Comparison of ENCODE assay signal across 8 cellular contexts in the genomic region with DNA sequence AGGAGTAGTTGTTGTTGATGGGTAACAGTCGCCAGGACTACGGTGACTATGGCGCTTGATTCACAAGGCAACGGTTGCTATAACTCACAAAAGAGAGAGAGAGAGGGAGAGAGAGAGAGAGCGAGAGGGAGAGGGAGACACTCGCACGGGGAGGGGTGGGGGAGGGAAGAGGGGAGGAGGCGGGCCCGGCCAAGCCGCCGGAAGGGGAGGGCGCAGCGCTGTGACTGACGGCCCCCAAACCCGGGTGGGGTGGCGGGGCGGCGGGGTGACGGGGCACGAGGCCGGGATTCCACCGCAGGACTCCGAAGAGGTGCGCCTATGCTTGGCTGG. TPM values are rescaled to one million over a fixed set of nuclear protein-coding genes. Genes with fewer than 3 reads are reported as not detected.
DNase-seq lines count a peak whose midpoint lies in the region; ATAC-seq and TF ChIP-seq lines count a peak whose summit lies in the region.

TSS of gene RFX3 (minus strand) at position 166 of the 330 bp plus-strand sequence. CDS start 130,413 bp downstream, outside the sequence.

- H3K27me3 ChIP-seq in BE2C (no peaks in the 10 kb centered on the region), left lung (no peaks in the 10 kb centered on the region)

- H3K9me3 ChIP-seq in BE2C (no peaks in the 10 kb centered on the region), left lung (no peaks in the 10 kb centered on the region)

- POLR2A ChIA-PET in activated CD4-positive, alpha-beta T cell treated with anti-CD3 and anti-CD28 coated beads, Interleukin-2, amount 10 ng/mL, durations not matched to agents 7 days and 5 days (lab: Charles Lee), result no interaction called here

- peaks cover 4% of the 10 kb centered on the region; the same call in 1 of the 2 replicates for H3K4me1 ChIP-seq in BE2C
- peaks cover 10 to 39% of the 10 kb centered on the region in 2 donors for H3K4me1 ChIP-seq in left lung

- peak; percentile 92 for DNase-seq in BE2C
- DNase-seq in NCI-H526 treated with DMSO at 0.1 percent for 48 hours (lab: John Stamatoyannopoulos, UW), result peak; percentile 76
- peak; percentile 90 for DNase-seq in activated CD4-positive, alpha-beta T cell treated with anti-CD3 and anti-CD28 coated beads, Interleukin-2, amount 10 ng/mL, durations not matched to agents 7 days and 5 days
- peak; percentile 33 for DNase-seq in cortex of kidney (lab: John Stamatoyannopoulos, UW)
- peak; percentile 93 to 97 for DNase-seq in left lung
- peak; percentile 85 to 89 for DNase-seq in stimulated activated CD4-positive, alpha-beta T cell treated with anti-CD3 and anti-CD28 coated beads, Interleukin-2, amount 100 ng/mL, for 48 hours

- intact Hi-C loops in left lung (cut with DNase I), result no loop called here

- H3K4me3 ChIP-seq in BE2C (ENCODE audit: low read depth, low read length), result peak within 1 kb of the TSS; percentile 91
- H3K4me3 ChIP-seq in left lung, result peak within 1 kb of the TSS; percentile 62 to 65

- H3K36me3 ChIP-seq in BE2C (no peaks in the 10 kb centered on the region), left lung (no peaks in the 10 kb centered on the region)

- peak within 1 kb of the TSS; percentile 96 for H3K4me3 Mint-ChIP-seq in activated CD4-positive, alpha-beta T cell treated with anti-CD3 and anti-CD28 coated beads, Interleukin-2, amount 10 ng/mL, durations not matched to agents 7 days and 5 days

- no peaks in the 10 kb centered on the region for H3K27me3 Mint-ChIP-seq in activated CD4-positive, alpha-beta T cell treated with anti-CD3 and anti-CD28 coated beads, Interleukin-2, amount 10 ng/mL, durations not matched to agents 7 days and 5 days

- CTCF ChIA-PET in activated CD4-positive, alpha-beta T cell treated with anti-CD3 and anti-CD28 coated beads, Interleukin-2, amount 10 ng/mL, durations not matched to agents 7 days and 5 days (lab: Charles Lee), result no interaction called here

- peak within 1 kb of the TSS; percentile 100 for H3K27ac ChIP-seq in left lung

- TF ChIP-seq CTCF in BE2C (IDR thresholded peaks at IDR 0.05; ENCODE audit: low read depth, low read length) (no peak), left lung (IDR thresholded peaks at IDR 0.05) (no peak)

- peaks cover 58% of the 10 kb centered on the region for H3K4me1 Mint-ChIP-seq in activated CD4-positive, alpha-beta T cell treated with anti-CD3 and anti-CD28 coated beads, Interleukin-2, amount 10 ng/mL, durations not matched to agents 7 days and 5 days

- peak within 1 kb of the TSS; percentile 100 for H3K27ac Mint-ChIP-seq in activated CD4-positive, alpha-beta T cell treated with anti-CD3 and anti-CD28 coated beads, Interleukin-2, amount 10 ng/mL, durations not matched to agents 7 days and 5 days

- H3K36me3 Mint-ChIP-seq in activated CD4-positive, alpha-beta T cell treated with anti-CD3 and anti-CD28 coated beads, Interleukin-2, amount 10 ng/mL, durations not matched to agents 7 days and 5 days (ENCODE audit: low read depth), result peaks cover 23% of the 10 kb centered on the region

- peaks cover 2% of the 10 kb centered on the region for H3K9me3 Mint-ChIP-seq in activated CD4-positive, alpha-beta T cell treated with anti-CD3 and anti-CD28 coated beads, Interleukin-2, amount 10 ng/mL, durations not matched to agents 7 days and 5 days

- ATAC-seq in GM19395 (IDR thresholded peaks at IDR 0.05; ENCODE audit: unreplicated experiment) (peak; percentile 42), HG03521 (IDR thresholded peaks at IDR 0.05; ENCODE audit: unreplicated experiment) (peak; percentile 49), left lung (peak; percentile 94)

RNA-seq across cellular contexts. Expression of gene RFX3, which starts in this region (rescaled TPM):
- 2.3 TPM for polyA plus RNA-seq in BE2C (2012; ENCODE audit: insufficient read depth, insufficient read length, low read depth)
- 10 to 100 TPM; 11.8 to 12.5 TPM for total RNA-seq in activated CD4-positive, alpha-beta T cell treated with anti-CD3 and anti-CD28 coated beads, Interleukin-2, amount 10 ng/mL, durations not matched to agents 7 days and 5 days
- total RNA-seq in left lung, result 10 to 100 TPM; 10.5 to 14.8 TPM

Comparison
In these comparisons a context has a peak if more than half of its experiments do, and no peak if none do; other contexts are left out.
1. Peak in every context shown above with its lines: DNase-seq, ATAC-seq, H3K4me3 ChIP-seq and H3K27ac ChIP-seq.
2. DNase-seq: peak in every context shown above with its lines; median percentile 95 in left lung; 92 in BE2C; 90 in activated CD4-positive, alpha-beta T cell treated with anti-CD3 and anti-CD28 coated beads, Interleukin-2, amount 10 ng/mL, durations not matched to agents 7 days and 5 days; 87 in stimulated activated CD4-positive, alpha-beta T cell treated with anti-CD3 and anti-CD28 coated beads, Interleukin-2, amount 100 ng/mL, for 48 hours; 76 in NCI-H526 treated with DMSO at 0.1 percent for 48 hours; 33 in cortex of kidney.
3. ATAC-seq: peak in every context shown above with its lines; median percentile 94 in left lung; 49 in HG03521; 42 in GM19395.